ENCODE assay signal across 29 cellular contexts in genomic region chr4:104470770-104471169, GRCh38. TPM values are rescaled to one million over a fixed set of nuclear protein-coding genes. Genes with fewer than 3 reads are reported as not detected.
"Had no signal": no experiment of that assay in that cellular context is flagged by ENCODE, and none has a peak within 500 bp of the region (broad histone marks: within the 10 kb centered on the region; RNA-seq: fewer than 3 reads in every experiment).

No MANE protein-coding gene starts in this region.

- H3K36me3 Mint-ChIP-seq: mesothelial cell of epicardium; naive thymus-derived CD8-positive, alpha-beta T cell had no signal

- H3K4me1 ChIP-seq: heart right ventricle, left lung, psoas muscle, tibial artery had no signal

- H3K27ac ChIP-seq: heart right ventricle, left lung, neutrophil, ovary, psoas muscle, skin epidermis, tibial artery, VCaP had no signal

- H3K4me3 Mint-ChIP-seq: activated CD4-positive, alpha-beta T cell treated with anti-CD3 and anti-CD28 coated beads, Interleukin-2, amount 10 ng/mL, durations not matched to agents 7 days and 5 days; activated CD8-positive, alpha-beta T cell treated with anti-CD3 and anti-CD28 coated beads for 36 hours; activated T-helper 1 cell treated with anti-CD3 and anti-CD28 coated beads, Interleukin-12 subunit alpha, Interleukin-12 subunit beta, Interleukin-2, Interleukin-4 antibody, amounts not matched to agents 30 ng/mL and 10 ng/mL and 1 ng/mL, durations not matched to agents 14 hours and 24 hours and 36 hours; brain; dendritic cell treated with granulocyte-macrophage colony-stimulating factor and Interleukin-4, amounts not matched to agents 40 ng/mL and 50 ng/mL, for 4 days; mesothelial cell of epicardium; naive thymus-derived CD8-positive, alpha-beta T cell; stimulated activated naive CD8-positive, alpha-beta T cell treated with anti-CD3 and anti-CD28 coated beads, Interleukin-15, Interleukin-2, amounts not matched to agents 100 ng/mL and 50 ng/mL, for 24 hours had no signal

- H3K4me1 Mint-ChIP-seq: activated CD4-positive, alpha-beta T cell treated with anti-CD3 and anti-CD28 coated beads, Interleukin-2, amount 10 ng/mL, durations not matched to agents 7 days and 5 days; naive thymus-derived CD8-positive, alpha-beta T cell had no signal

- H3K27ac Mint-ChIP-seq: activated CD4-positive, alpha-beta T cell treated with anti-CD3 and anti-CD28 coated beads, Interleukin-2, amount 10 ng/mL, durations not matched to agents 7 days and 5 days; activated CD8-positive, alpha-beta T cell treated with anti-CD3 and anti-CD28 coated beads for 36 hours; activated T-helper 1 cell treated with anti-CD3 and anti-CD28 coated beads, Interleukin-12 subunit alpha, Interleukin-12 subunit beta, Interleukin-2, Interleukin-4 antibody, amounts not matched to agents 30 ng/mL and 10 ng/mL and 1 ng/mL, durations not matched to agents 14 hours and 24 hours and 36 hours; brain; dendritic cell treated with granulocyte-macrophage colony-stimulating factor and Interleukin-4, amounts not matched to agents 40 ng/mL and 50 ng/mL, for 4 days; mesothelial cell of epicardium; naive thymus-derived CD8-positive, alpha-beta T cell; stimulated activated naive CD8-positive, alpha-beta T cell treated with anti-CD3 and anti-CD28 coated beads, Interleukin-15, Interleukin-2, amounts not matched to agents 100 ng/mL and 50 ng/mL, for 24 hours had no signal

- ATAC-seq: activated CD8-positive, alpha-beta T cell treated with anti-CD3 and anti-CD28 coated beads for 36 hours; heart right ventricle; left lung; naive thymus-derived CD8-positive, alpha-beta T cell; psoas muscle; right cardiac atrium had no signal

- DNase-seq: activated CD4-positive, alpha-beta T cell treated with anti-CD3 and anti-CD28 coated beads, Interleukin-2, amount 10 ng/mL, durations not matched to agents 7 days and 5 days; activated CD4-positive, CD25-positive, alpha-beta regulatory T cell treated with anti-CD3 and anti-CD28 coated beads, Interleukin-2, amount 50 U/mL, for 72 hours; activated CD8-positive, alpha-beta T cell treated with anti-CD3 and anti-CD28 coated beads for 36 hours; activated gamma-delta T cell; activated naive CD4-positive, alpha-beta T cell treated with anti-CD3 and anti-CD28 coated beads, Interleukin-2, amount 50 U/mL, for 16 hours; anterior cingulate cortex; caudate nucleus; effector CD4-positive, alpha-beta T cell; foreskin fibroblast; heart right ventricle; left lung; naive thymus-derived CD8-positive, alpha-beta T cell; ovary; psoas muscle; right cardiac atrium; stimulated activated CD4-positive, alpha-beta T cell treated with anti-CD3 and anti-CD28 coated beads, Interleukin-1b, Interleukin-23, amount 100 ng/mL, for 48 hours; substantia nigra; tibial artery had no signal

- FAIRE-seq: endometrium had no signal

- H3K27me3 Mint-ChIP-seq: activated CD4-positive, alpha-beta T cell treated with anti-CD3 and anti-CD28 coated beads, Interleukin-2, amount 10 ng/mL, durations not matched to agents 7 days and 5 days; brain; dendritic cell treated with granulocyte-macrophage colony-stimulating factor and Interleukin-4, amounts not matched to agents 40 ng/mL and 50 ng/mL, for 4 days had no signal

- H3K9me3 ChIP-seq: heart right ventricle, left lung, neutrophil, ovary, psoas muscle, tibial artery had no signal

- H3K36me3 ChIP-seq: heart right ventricle, left lung, neutrophil, ovary, tibial artery had no signal

- H3K4me3 ChIP-seq: heart right ventricle, left lung, ovary, psoas muscle, skin epidermis, tibial artery had no signal

- H3K9me3 Mint-ChIP-seq: activated CD4-positive, alpha-beta T cell treated with anti-CD3 and anti-CD28 coated beads, Interleukin-2, amount 10 ng/mL, durations not matched to agents 7 days and 5 days; activated CD8-positive, alpha-beta T cell treated with anti-CD3 and anti-CD28 coated beads for 36 hours; activated T-helper 1 cell treated with anti-CD3 and anti-CD28 coated beads, Interleukin-12 subunit alpha, Interleukin-12 subunit beta, Interleukin-2, Interleukin-4 antibody, amounts not matched to agents 30 ng/mL and 10 ng/mL and 1 ng/mL, durations not matched to agents 14 hours and 24 hours and 36 hours; brain; dendritic cell treated with granulocyte-macrophage colony-stimulating factor and Interleukin-4, amounts not matched to agents 40 ng/mL and 50 ng/mL, for 4 days; mesothelial cell of epicardium; stimulated activated naive CD8-positive, alpha-beta T cell treated with anti-CD3 and anti-CD28 coated beads, Interleukin-15, Interleukin-2, amounts not matched to agents 100 ng/mL and 50 ng/mL, for 24 hours had no signal

- H3K27me3 ChIP-seq: heart right ventricle, left lung, neutrophil, ovary, tibial artery had no signal

RNA-seq across cellular contexts. Expression of gene CXXC4, which starts 23.9 kb away (rescaled TPM):
- total RNA-seq: activated CD4-positive, alpha-beta T cell treated with anti-CD3 and anti-CD28 coated beads, Interleukin-2, amount 10 ng/mL, durations not matched to agents 7 days and 5 days; activated CD8-positive, alpha-beta T cell treated with anti-CD3 and anti-CD28 coated beads for 36 hours; activated T-helper 1 cell treated with anti-CD3 and anti-CD28 coated beads, Interleukin-12 subunit alpha, Interleukin-12 subunit beta, Interleukin-2, Interleukin-4 antibody, amounts not matched to agents 30 ng/mL and 10 ng/mL and 1 ng/mL, durations not matched to agents 14 hours and 24 hours and 36 hours; lung microvascular endothelial cell; naive thymus-derived CD8-positive, alpha-beta T cell; T-helper 2 cell treated with Interferon-gamma antibody and Interleukin-4, amounts not matched to agents 100 ng/mL and 5 ng/mL, for 36 hours had no signal
